Comparison of ENCODE assay signal across 2 cellular contexts in the genomic region with DNA sequence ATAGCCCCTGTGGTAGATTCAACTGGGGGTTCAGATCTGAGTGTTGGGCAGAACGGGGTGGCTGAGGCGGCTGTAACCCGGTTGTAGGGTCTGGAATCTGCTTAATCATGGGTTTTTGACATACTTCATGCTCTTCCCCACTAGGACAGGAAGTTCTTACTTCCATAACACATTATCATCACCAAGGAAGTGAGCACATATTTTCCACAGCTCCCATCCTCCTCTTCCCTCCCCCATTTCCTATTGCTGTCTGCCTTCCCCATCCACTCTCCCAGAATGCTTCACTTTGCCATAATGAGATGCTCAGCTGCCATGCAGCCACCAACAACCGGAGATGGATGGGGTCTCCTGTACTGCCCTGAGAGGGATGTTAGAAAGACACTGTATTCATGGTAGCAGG.
TF ChIP-seq lines count a peak whose summit lies in the region.

No MANE protein-coding gene starts in this region.

TF ChIP-seq in SK-N-SH, 30 proteins besides CTCF, POLR2A, EP300 and RAD21 (continued from another document):
- TF ChIP-seq, protein P1, sequence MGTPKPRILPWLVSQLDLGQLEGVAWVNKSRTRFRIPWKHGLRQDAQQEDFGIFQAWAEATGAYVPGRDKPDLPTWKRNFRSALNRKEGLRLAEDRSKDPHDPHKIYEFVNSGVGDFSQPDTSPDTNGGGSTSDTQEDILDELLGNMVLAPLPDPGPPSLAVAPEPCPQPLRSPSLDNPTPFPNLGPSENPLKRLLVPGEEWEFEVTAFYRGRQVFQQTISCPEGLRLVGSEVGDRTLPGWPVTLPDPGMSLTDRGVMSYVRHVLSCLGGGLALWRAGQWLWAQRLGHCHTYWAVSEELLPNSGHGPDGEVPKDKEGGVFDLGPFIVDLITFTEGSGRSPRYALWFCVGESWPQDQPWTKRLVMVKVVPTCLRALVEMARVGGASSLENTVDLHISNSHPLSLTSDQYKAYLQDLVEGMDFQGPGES (IDR thresholded peaks at IDR 0.05; ENCODE audit: low read depth, low read length), result no peak
- TF ChIP-seq, protein P2, sequence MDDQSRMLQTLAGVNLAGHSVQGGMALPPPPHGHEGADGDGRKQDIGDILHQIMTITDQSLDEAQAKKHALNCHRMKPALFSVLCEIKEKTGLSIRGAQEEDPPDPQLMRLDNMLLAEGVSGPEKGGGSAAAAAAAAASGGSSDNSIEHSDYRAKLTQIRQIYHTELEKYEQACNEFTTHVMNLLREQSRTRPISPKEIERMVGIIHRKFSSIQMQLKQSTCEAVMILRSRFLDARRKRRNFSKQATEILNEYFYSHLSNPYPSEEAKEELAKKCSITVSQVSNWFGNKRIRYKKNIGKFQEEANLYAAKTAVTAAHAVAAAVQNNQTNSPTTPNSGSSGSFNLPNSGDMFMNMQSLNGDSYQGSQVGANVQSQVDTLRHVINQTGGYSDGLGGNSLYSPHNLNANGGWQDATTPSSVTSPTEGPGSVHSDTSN (IDR thresholded peaks at IDR 0.05), result no peak
- TF ChIP-seq MXI1 (IDR thresholded peaks at IDR 0.05; ENCODE audit: low read depth, low read length), result no peak

TF ChIP-seq in SK-N-SH treated with all-trans-retinoic acid at 6 μM for 48 hours, 23 proteins besides CTCF, POLR2A, EP300 and RAD21 (continued from another document):
- TF ChIP-seq, protein P3, sequence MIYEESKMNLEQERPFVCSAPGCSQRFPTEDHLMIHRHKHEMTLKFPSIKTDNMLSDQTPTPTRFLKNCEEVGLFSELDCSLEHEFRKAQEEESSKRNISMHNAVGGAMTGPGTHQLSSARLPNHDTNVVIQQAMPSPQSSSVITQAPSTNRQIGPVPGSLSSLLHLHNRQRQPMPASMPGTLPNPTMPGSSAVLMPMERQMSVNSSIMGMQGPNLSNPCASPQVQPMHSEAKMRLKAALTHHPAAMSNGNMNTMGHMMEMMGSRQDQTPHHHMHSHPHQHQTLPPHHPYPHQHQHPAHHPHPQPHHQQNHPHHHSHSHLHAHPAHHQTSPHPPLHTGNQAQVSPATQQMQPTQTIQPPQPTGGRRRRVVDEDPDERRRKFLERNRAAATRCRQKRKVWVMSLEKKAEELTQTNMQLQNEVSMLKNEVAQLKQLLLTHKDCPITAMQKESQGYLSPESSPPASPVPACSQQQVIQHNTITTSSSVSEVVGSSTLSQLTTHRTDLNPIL (CRISPR knock-in tag; IDR thresholded peaks at IDR 0.05; ENCODE audit: low read depth), result no peak
- TF ChIP-seq ZNF70 (CRISPR knock-in tag; IDR thresholded peaks at IDR 0.05) (no peak), ZNF565 (CRISPR knock-in tag; conservative IDR thresholded peaks at IDR 0.05; ENCODE audit: low read depth) (no peak)
